In the genomic region with DNA sequence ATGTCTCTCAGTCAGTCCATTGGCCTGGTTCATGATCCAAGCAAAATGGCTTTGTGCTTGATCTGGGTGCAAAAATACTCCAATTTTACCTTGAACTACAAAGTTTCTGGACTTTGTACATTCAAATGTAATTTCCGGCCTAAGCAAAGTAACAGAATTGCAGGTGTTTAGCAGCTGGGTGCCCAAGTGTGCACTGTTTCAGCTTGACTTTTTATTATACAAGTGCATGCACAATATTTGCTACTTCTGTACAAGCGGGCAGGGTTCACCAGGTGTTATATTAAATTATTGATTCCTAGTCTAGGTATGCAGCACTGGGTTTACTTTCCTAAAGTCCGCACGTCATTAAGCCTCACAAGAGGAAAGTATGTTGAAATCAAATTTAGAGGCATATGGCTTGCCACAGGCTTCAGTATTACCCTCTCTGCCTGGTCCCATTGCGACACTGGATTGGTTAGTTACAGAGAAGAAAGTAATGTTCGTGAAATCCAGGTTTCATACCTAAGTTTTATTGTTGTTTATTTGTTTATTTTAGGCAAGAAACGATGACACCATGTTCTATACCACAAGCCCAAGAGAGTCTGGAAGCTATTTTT, we compare ENCODE assay signal across 33 cellular contexts.
DNase-seq lines count a peak whose midpoint lies in the region; ATAC-seq, FAIRE-seq and TF ChIP-seq lines count a peak whose summit lies in the region.
"Had no signal": no experiment of that assay in that cellular context is flagged by ENCODE, and none has a peak within 500 bp of the region (broad histone marks: within the 10 kb centered on the region; RNA-seq: fewer than 3 reads in every experiment).

No MANE protein-coding gene starts in this region.

- no peaks in the 10 kb centered on the region for H3F3A ChIP-seq in smooth muscle cell (ENCODE audit: low read depth)

- no peaks in the 10 kb centered on the region for H3K4me1 ChIP-seq in smooth muscle cell (ENCODE audit: low read depth)
- H3K4me1 ChIP-seq: breast epithelium, pancreas, suprapubic skin had no signal

- no peak overlapping the region for H3K4me3 ChIP-seq in smooth muscle cell
- H3K4me3 ChIP-seq: breast epithelium, GM23338, K562, pancreas, suprapubic skin had no signal

- no peaks in the 10 kb centered on the region for H3K27me3 Mint-ChIP-seq in activated T-cell treated with anti-CD3 and anti-CD28 coated beads, Interleukin-2, amount 50 U/mL, for 4 hours (ENCODE audit: low read depth)
- H3K27me3 Mint-ChIP-seq: activated naive CD8-positive, alpha-beta T cell had no signal

- FAIRE-seq in colon (lab: Jason Lieb, UNC) = peak; percentile 14
- FAIRE-seq: K562, pancreas had no signal

- H3K9me3 ChIP-seq in smooth muscle cell (replicated peaks; ENCODE audit: low read depth) = no peaks in the 10 kb centered on the region
- H3K9me3 ChIP-seq: breast epithelium, pancreas, suprapubic skin had no signal

- H3K4me3 Mint-ChIP-seq in activated T-cell treated with anti-CD3 and anti-CD28 coated beads, Interleukin-2, amount 50 U/mL, for 4 hours = no peak overlapping the region
- H3K4me3 Mint-ChIP-seq: activated CD8-positive, alpha-beta T cell treated with anti-CD3 and anti-CD28 coated beads, Interleukin-2, amount 10 ng/mL, durations not matched to agents 7 days and 5 days; activated naive CD8-positive, alpha-beta T cell; GM23338; HFFc6; neural crest cell had no signal

- H3K27ac ChIP-seq in smooth muscle cell (ENCODE audit: low read depth) = peak overlapping the region; percentile 74
- H3K27ac ChIP-seq: breast epithelium, pancreas, suprapubic skin had no signal

- peak overlapping the region; percentile 71 for H3K4me2 ChIP-seq in smooth muscle cell
- H3K4me2 ChIP-seq: GM23338 had no signal

- peak overlapping the region; percentile 81 for H2AFZ ChIP-seq in smooth muscle cell (ENCODE audit: low read depth)
- H2AFZ ChIP-seq: GM23338 had no signal

- no peaks in the 10 kb centered on the region for H3K79me2 ChIP-seq in smooth muscle cell (ENCODE audit: low read depth)

- peaks cover 3% of the 10 kb centered on the region for H3K9me3 Mint-ChIP-seq in activated T-cell treated with anti-CD3 and anti-CD28 coated beads, Interleukin-2, amount 50 U/mL, for 4 hours
- H3K9me3 Mint-ChIP-seq: activated T-helper 2 cell treated with anti-CD3 and anti-CD28 coated beads, Interferon-gamma antibody, Interleukin-2, Interleukin-4, amounts not matched to agents 10 μg/mL and 5 μg/mL and 100 μg/mL, durations not matched to agents 14 hours and 24 hours and 36 hours; GM23338; HFFc6; neural crest cell had no signal

- no peaks in the 10 kb centered on the region for H3K36me3 ChIP-seq in smooth muscle cell (ENCODE audit: low read depth)
- H3K36me3 ChIP-seq: breast epithelium, pancreas, suprapubic skin had no signal

- WGBS in smooth muscle cell (ENCODE audit: low lambda C conversion rate) = 83% methylated on average over 7 of the region's 7 CpGs

- H3K27me3 ChIP-seq in smooth muscle cell (ENCODE audit: low read depth) = no peaks in the 10 kb centered on the region
- H3K27me3 ChIP-seq: breast epithelium, pancreas, suprapubic skin had no signal

- no peak for TF ChIP-seq CTCF in smooth muscle cell (IDR thresholded peaks at IDR 0.05; ENCODE audit: borderline replicate concordance, insufficient read depth, poor library complexity, severe bottlenecking)

- H3K4me1 Mint-ChIP-seq in activated T-cell treated with anti-CD3 and anti-CD28 coated beads, Interleukin-2, amount 50 U/mL, for 4 hours (ENCODE audit: low read depth) = no peaks in the 10 kb centered on the region
- H3K4me1 Mint-ChIP-seq: GM23338, neural crest cell had no signal

- no peaks in the 10 kb centered on the region for H3K36me3 Mint-ChIP-seq in activated T-cell treated with anti-CD3 and anti-CD28 coated beads, Interleukin-2, amount 50 U/mL, for 4 hours (ENCODE audit: insufficient read depth)
- H3K36me3 Mint-ChIP-seq: activated naive CD8-positive, alpha-beta T cell had no signal

- no peaks in the 10 kb centered on the region for H4K20me1 ChIP-seq in smooth muscle cell (ENCODE audit: low read depth)

- peak overlapping the region; percentile 20 for H3K9ac ChIP-seq in smooth muscle cell (ENCODE audit: low read depth)

- peak; percentile 12 for DNase-seq in NCI-H510A treated with DMSO at 0.1 percent for 48 hours (lab: John Stamatoyannopoulos, UW)
- DNase-seq in NCI-H510A (lab: John Stamatoyannopoulos, UW) = no peak
- DNase-seq in NCI-H345 (lab: John Stamatoyannopoulos, UW) = peak; percentile 1
- no peak for DNase-seq in smooth muscle cell (lab: John Stamatoyannopoulos, UW; ENCODE audit: unreplicated experiment)
- no peak for DNase-seq in activated T-cell treated with anti-CD3 and anti-CD28 coated beads, Interleukin-2, amount 50 U/mL, for 4 hours
- no peak for DNase-seq in NOMO-1 treated with dmso at 0.1 percent for 144 hours (lab: John Stamatoyannopoulos, UW; ENCODE audit: unreplicated experiment)
- DNase-seq: 8988T; activated CD8-positive, alpha-beta T cell treated with anti-CD3 and anti-CD28 coated beads, Interleukin-2, amount 10 ng/mL, durations not matched to agents 7 days and 5 days; C1 segment of cervical spinal cord; Calu3; DMS79 treated with DMSO at 0.1 percent for 48 hours; effector CD8-positive, alpha-beta T cell; GDM1; mesendoderm; NCI-H1417; NCI-H2227 treated with DMSO at 0.1 percent for 48 hours; NCI-H82; pancreas; retina; stimulated activated CD4-positive, alpha-beta T cell treated with anti-CD3 and anti-CD28 coated beads, Interleukin-1b, Interleukin-23, amount 100 ng/mL, for 48 hours; stimulated activated naive CD4-positive, alpha-beta T cell treated with Interleukin-2 at 50 U/mL for 16 hours had no signal

- ATAC-seq in activated T-cell treated with anti-CD3 and anti-CD28 coated beads, Interleukin-2, amount 50 U/mL, for 4 hours = no peak
- ATAC-seq in GM19351 (IDR thresholded peaks at IDR 0.05; ENCODE audit: unreplicated experiment) = no peak
- ATAC-seq: activated CD8-positive, alpha-beta T cell treated with anti-CD3 and anti-CD28 coated beads, Interleukin-2, amount 10 ng/mL, durations not matched to agents 7 days and 5 days; GM23338; K562; left lobe of liver; PC-3 had no signal

Comparison
In these comparisons a context has a peak if more than half of its experiments do, and no peak if none do; other contexts are left out.
1. DNase-seq: peak in NCI-H510A treated with DMSO at 0.1 percent for 48 hours (single experiment) and NCI-H345 (single experiment); none in NCI-H510A (single experiment), smooth muscle cell (single experiment), activated T-cell treated with anti-CD3 and anti-CD28 coated beads, Interleukin-2, amount 50 U/mL, for 4 hours (single experiment) and NOMO-1 treated with dmso at 0.1 percent for 144 hours (single experiment).